8 cellular contexts compared by ENCODE assay signal in genomic region chr9:13627071-13627470, GRCh38.
"Had no signal": no experiment of that assay in that cellular context is flagged by ENCODE, and none has a peak within 500 bp of the region (broad histone marks: within the 10 kb centered on the region; RNA-seq: fewer than 3 reads in every experiment).

No MANE protein-coding gene starts in this region.

- ATAC-seq: GM12878 had no signal

- H3K4me3 ChIP-seq: GM12878 had no signal

- DNase-seq: GDM1, GF-D8 had no signal

- FAIRE-seq: G401.6, GM12878, GM12891, GM12892, GM18507, GM19239 had no signal
